In genomic region chr20:53767206-53767924, GRCh38 we compare ENCODE assay signal across 1 cellular context.
TF ChIP-seq lines count a peak whose summit lies in the region.

No MANE protein-coding gene starts in this region.

TF ChIP-seq in K562, 482 proteins besides CTCF, POLR2A, EP300 and RAD21 (continued from another document and continues in another):
- TF ChIP-seq UBTF (IDR thresholded peaks at IDR 0.05; ENCODE audit: borderline replicate concordance in 1 of 2, low read depth in 2 of 2, low read length in 2 of 2) (no peak), SNAPC5 (CRISPR knock-in tag; IDR thresholded peaks at IDR 0.05) (no peak), ZNF583 (CRISPR knock-in tag; IDR thresholded peaks at IDR 0.05) (no peak), IRF9 (tag; IDR thresholded peaks at IDR 0.05) (no peak), PURB (CRISPR knock-in tag; IDR thresholded peaks at IDR 0.05; ENCODE audit: low read depth) (no peak), CGGBP1 (CRISPR knock-in tag; IDR thresholded peaks at IDR 0.05) (no peak), GATAD2B (IDR thresholded peaks at IDR 0.05; ENCODE audit: borderline replicate concordance) (no peak), CC2D1A (IDR thresholded peaks at IDR 0.05) (no peak), ILF3 (IDR thresholded peaks at IDR 0.05; ENCODE audit: borderline replicate concordance) (no peak), EGR1 (conservative IDR thresholded peaks at IDR 0.05) (no peak), FOSL1 (tag; conservative IDR thresholded peaks at IDR 0.05) (no peak), PTRF (tag; IDR thresholded peaks at IDR 0.05) (no peak), BDP1 (IDR thresholded peaks at IDR 0.05; ENCODE audit: insufficient read depth, insufficient read length) (no peak), BCLAF1 (IDR thresholded peaks at IDR 0.05; ENCODE audit: borderline replicate concordance in 1 of 2, control insufficient read depth in 1 of 2, low read depth in 2 of 2, low read length in 1 of 2) (peak in 1 of 2 experiments; percentile 75; a peak in 1 of 4 replicates), RFX5 (IDR thresholded peaks at IDR 0.05; ENCODE audit: low read depth, low read length) (no peak), KLF10 (CRISPR knock-in tag; IDR thresholded peaks at IDR 0.05) (no peak), ZNF324 (CRISPR knock-in tag; IDR thresholded peaks at IDR 0.05) (no peak), KAT7 (CRISPR knock-in tag; IDR thresholded peaks at IDR 0.05; ENCODE audit: borderline replicate concordance) (no peak), RBM14 (IDR thresholded peaks at IDR 0.05; ENCODE audit: borderline replicate concordance, insufficient read depth, low read depth, low read length) (no peak), FOXA1 (IDR thresholded peaks at IDR 0.05; ENCODE audit: borderline replicate concordance) (no peak), SMARCC2 (IDR thresholded peaks at IDR 0.05; ENCODE audit: low read depth) (no peak), PHB (CRISPR knock-in tag; IDR thresholded peaks at IDR 0.05) (no peak), ZNF277 (CRISPR knock-in tag; IDR thresholded peaks at IDR 0.05; ENCODE audit: borderline replicate concordance) (no peak), ZBTB34 (CRISPR knock-in tag; IDR thresholded peaks at IDR 0.05) (no peak), MCM5 (IDR thresholded peaks at IDR 0.05; ENCODE audit: low read depth) (no peak), ETS1 (conservative IDR thresholded peaks at IDR 0.05; ENCODE audit: control insufficient read depth, low read depth, low read length) (no peak), SMAD2 (IDR thresholded peaks at IDR 0.05; ENCODE audit: low read depth, low read length) (no peak), TAF7 (tag; IDR thresholded peaks at IDR 0.05) (no peak), THRA (IDR thresholded peaks at IDR 0.05) (no peak), RFX7 (CRISPR knock-in tag; IDR thresholded peaks at IDR 0.05) (no peak), ARID3B (CRISPR knock-in tag; IDR thresholded peaks at IDR 0.05; ENCODE audit: borderline replicate concordance) (no peak), ATF3 (IDR thresholded peaks at IDR 0.05) (peak; percentile 38; the same call in 1 of the 2 replicates), ATF3 (CRISPR knock-in tag; conservative IDR thresholded peaks at IDR 0.05) (no peak), STAT6 (CRISPR knock-in tag; IDR thresholded peaks at IDR 0.05) (no peak), HOXB6 (CRISPR knock-in tag; IDR thresholded peaks at IDR 0.05; ENCODE audit: borderline replicate concordance) (no peak), IFI16 (CRISPR knock-in tag; IDR thresholded peaks at IDR 0.05) (no peak), HNRNPH1 (optimal IDR thresholded peaks at IDR 0.05; ENCODE audit: low read depth, low read length) (no peak), NCOA1 (IDR thresholded peaks at IDR 0.05; ENCODE audit: low read depth) (no peak), CCNT2 (IDR thresholded peaks at IDR 0.05; ENCODE audit: borderline replicate concordance, extremely low read depth, insufficient read length, low read depth, low read length) (no peak), ZNF766 (CRISPR knock-in tag; conservative IDR thresholded peaks at IDR 0.05) (no peak), ZNF436 (CRISPR knock-in tag; IDR thresholded peaks at IDR 0.05) (no peak), NFE2L1 (tag; IDR thresholded peaks at IDR 0.05; ENCODE audit: borderline replicate concordance, low read depth) (no peak), ZEB2 (IDR thresholded peaks at IDR 0.05) (0 out of 2 replicates have a peak, but pooled peaks have one; percentile 33), TCF3 (CRISPR knock-in tag; IDR thresholded peaks at IDR 0.05) (no peak)
